Comparison of ENCODE assay signal across 1 cellular context in the genomic region with DNA sequence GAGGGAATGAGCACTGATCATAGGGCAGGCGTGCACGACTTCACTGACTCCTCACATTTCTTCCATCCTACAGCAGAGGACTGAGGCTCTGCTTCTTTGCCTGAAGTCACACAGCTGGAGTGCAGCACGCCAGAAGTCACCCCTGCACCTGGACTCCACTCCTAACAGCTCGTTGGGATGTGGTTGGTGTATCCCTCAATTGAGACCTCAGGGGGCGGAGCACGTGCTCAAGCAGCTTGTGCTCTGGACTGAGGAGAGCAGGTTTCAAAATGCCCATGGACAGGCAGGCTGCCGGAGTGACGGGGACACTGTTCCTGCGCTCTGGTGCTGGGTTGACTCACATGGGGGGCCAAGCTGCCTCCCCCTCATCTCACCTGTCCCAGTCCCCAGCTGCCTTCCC.
TF ChIP-seq lines count a peak whose summit lies in the region.

No MANE protein-coding gene starts in this region.

TF ChIP-seq in HCT116, 20 proteins besides CTCF, POLR2A, EP300 and RAD21:
- no peak for TF ChIP-seq SP1 (IDR thresholded peaks at IDR 0.05; ENCODE audit: low read depth)
- TF ChIP-seq SRF (IDR thresholded peaks at IDR 0.05; ENCODE audit: low read depth), result no peak
- no peak for TF ChIP-seq TCF7L2 (IDR thresholded peaks at IDR 0.05; ENCODE audit: borderline replicate concordance, extremely low read depth, insufficient read depth, insufficient read length)
- no peak for TF ChIP-seq CEBPB (IDR thresholded peaks at IDR 0.05; ENCODE audit: low read depth)
- no peak for TF ChIP-seq EZH2 (IDR thresholded peaks at IDR 0.05)
- TF ChIP-seq EGR1 (IDR thresholded peaks at IDR 0.05; ENCODE audit: low read depth), result no peak
- TF ChIP-seq ELF1 (IDR thresholded peaks at IDR 0.05; ENCODE audit: borderline replicate concordance, low read depth), result no peak
- no peak for TF ChIP-seq ZFX (IDR thresholded peaks at IDR 0.05)
- no peak for TF ChIP-seq ZBTB33 (IDR thresholded peaks at IDR 0.05; ENCODE audit: extremely low read depth, insufficient replicate concordance, low read length)
- no peak for TF ChIP-seq EZH2phosphoT487 (IDR thresholded peaks at IDR 0.05; ENCODE audit: borderline replicate concordance)
- no peak for TF ChIP-seq FOSL1 (IDR thresholded peaks at IDR 0.05; ENCODE audit: low read depth)
- TF ChIP-seq, protein P1, sequence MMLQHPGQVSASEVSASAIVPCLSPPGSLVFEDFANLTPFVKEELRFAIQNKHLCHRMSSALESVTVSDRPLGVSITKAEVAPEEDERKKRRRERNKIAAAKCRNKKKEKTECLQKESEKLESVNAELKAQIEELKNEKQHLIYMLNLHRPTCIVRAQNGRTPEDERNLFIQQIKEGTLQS (IDR thresholded peaks at IDR 0.05), result no peak
- no peak for TF ChIP-seq POLR2AphosphoS5 (IDR thresholded peaks at IDR 0.05; ENCODE audit: low read depth, low read length)
- no peak for TF ChIP-seq CBX3 (IDR thresholded peaks at IDR 0.05; ENCODE audit: low read depth)
- TF ChIP-seq ZNF274 (IDR thresholded peaks at IDR 0.05; ENCODE audit: low read depth, low read length), result no peak
